ENCODE assay signal across 16 cellular contexts in genomic region chr7:151572136-151572535, GRCh38.
"Had no signal": no experiment of that assay in that cellular context is flagged by ENCODE, and none has a peak within 500 bp of the region (broad histone marks: within the 10 kb centered on the region; RNA-seq: fewer than 3 reads in every experiment).

No MANE protein-coding gene starts in this region.

- H3K9me3 Mint-ChIP-seq: activated naive CD8-positive, alpha-beta T cell treated with anti-CD3 and anti-CD28 coated beads for 36 hours; activated T-cell treated with anti-CD3 and anti-CD28 coated beads, Interleukin-2, amount 50 U/mL, for 4 hours; naive thymus-derived CD4-positive, alpha-beta T cell; stimulated activated naive CD8-positive, alpha-beta T cell treated with anti-CD3 and anti-CD28 coated beads, Interleukin-15, amount 100 ng/mL, for 72 hours had no signal

- H3K4me1 ChIP-seq: pancreas, upper lobe of left lung had no signal

- H3K36me3 ChIP-seq: breast epithelium, pancreas had no signal

- H3K4me3 ChIP-seq: breast epithelium, esophagus muscularis mucosa, pancreas, sigmoid colon, upper lobe of left lung had no signal

- H3K27me3 Mint-ChIP-seq: activated naive CD8-positive, alpha-beta T cell treated with anti-CD3 and anti-CD28 coated beads for 36 hours; naive thymus-derived CD4-positive, alpha-beta T cell; stimulated activated naive CD8-positive, alpha-beta T cell treated with anti-CD3 and anti-CD28 coated beads, Interleukin-15, amount 100 ng/mL, for 72 hours had no signal

- H3K27me3 ChIP-seq: breast epithelium, esophagus muscularis mucosa, pancreas, sigmoid colon, upper lobe of left lung had no signal

- H3K27ac ChIP-seq: breast epithelium, esophagus muscularis mucosa, pancreas, sigmoid colon, upper lobe of left lung, VCaP had no signal

- H3K9me3 ChIP-seq: breast epithelium, esophagus muscularis mucosa, pancreas, sigmoid colon, SK-N-SH, upper lobe of left lung had no signal

- ATAC-seq: activated T-cell treated with anti-CD3 and anti-CD28 coated beads, Interleukin-2, amount 50 U/mL, for 4 hours; naive thymus-derived CD4-positive, alpha-beta T cell; pancreas; stimulated activated naive CD8-positive, alpha-beta T cell treated with anti-CD3 and anti-CD28 coated beads, Interleukin-15, amount 100 ng/mL, for 72 hours had no signal

- H3K4me3 Mint-ChIP-seq: activated naive CD8-positive, alpha-beta T cell treated with anti-CD3 and anti-CD28 coated beads for 36 hours; activated T-cell treated with anti-CD3 and anti-CD28 coated beads, Interleukin-2, amount 50 U/mL, for 4 hours; naive thymus-derived CD4-positive, alpha-beta T cell; stimulated activated naive CD8-positive, alpha-beta T cell treated with anti-CD3 and anti-CD28 coated beads, Interleukin-15, amount 100 ng/mL, for 72 hours had no signal

- DNase-seq: activated CD4-positive, alpha-beta T cell treated with anti-CD3 and anti-CD28 coated beads, Interleukin-2, amount 50 U/mL, for 48 hours; activated gamma-delta T cell; activated naive CD8-positive, alpha-beta T cell treated with anti-CD3 and anti-CD28 coated beads for 36 hours; activated T-cell treated with anti-CD3 and anti-CD28 coated beads, Interleukin-2, amount 50 U/mL, for 4 hours; aorta; naive thymus-derived CD4-positive, alpha-beta T cell; pancreas; sigmoid colon; SK-N-SH; stimulated activated CD4-positive, alpha-beta T cell treated with anti-CD3 and anti-CD28 coated beads, Interleukin-1b, Interleukin-23, amount 100 ng/mL, for 48 hours; stimulated activated naive CD8-positive, alpha-beta T cell treated with anti-CD3 and anti-CD28 coated beads, Interleukin-15, amount 100 ng/mL, for 72 hours; T-helper 1 cell; upper lobe of left lung had no signal

- H3K27ac Mint-ChIP-seq: activated naive CD8-positive, alpha-beta T cell treated with anti-CD3 and anti-CD28 coated beads for 36 hours; stimulated activated naive CD8-positive, alpha-beta T cell treated with anti-CD3 and anti-CD28 coated beads, Interleukin-15, amount 100 ng/mL, for 72 hours had no signal

- H3K4me2 ChIP-seq: SK-N-SH had no signal

- H3K36me3 Mint-ChIP-seq: activated naive CD8-positive, alpha-beta T cell treated with anti-CD3 and anti-CD28 coated beads for 36 hours had no signal

- H3K9ac ChIP-seq: SK-N-SH had no signal

- H3K4me1 Mint-ChIP-seq: activated naive CD8-positive, alpha-beta T cell treated with anti-CD3 and anti-CD28 coated beads for 36 hours; stimulated activated naive CD8-positive, alpha-beta T cell treated with anti-CD3 and anti-CD28 coated beads, Interleukin-15, amount 100 ng/mL, for 72 hours had no signal
